Comparison of ENCODE assay signal across 1 cellular context in the genomic region with DNA sequence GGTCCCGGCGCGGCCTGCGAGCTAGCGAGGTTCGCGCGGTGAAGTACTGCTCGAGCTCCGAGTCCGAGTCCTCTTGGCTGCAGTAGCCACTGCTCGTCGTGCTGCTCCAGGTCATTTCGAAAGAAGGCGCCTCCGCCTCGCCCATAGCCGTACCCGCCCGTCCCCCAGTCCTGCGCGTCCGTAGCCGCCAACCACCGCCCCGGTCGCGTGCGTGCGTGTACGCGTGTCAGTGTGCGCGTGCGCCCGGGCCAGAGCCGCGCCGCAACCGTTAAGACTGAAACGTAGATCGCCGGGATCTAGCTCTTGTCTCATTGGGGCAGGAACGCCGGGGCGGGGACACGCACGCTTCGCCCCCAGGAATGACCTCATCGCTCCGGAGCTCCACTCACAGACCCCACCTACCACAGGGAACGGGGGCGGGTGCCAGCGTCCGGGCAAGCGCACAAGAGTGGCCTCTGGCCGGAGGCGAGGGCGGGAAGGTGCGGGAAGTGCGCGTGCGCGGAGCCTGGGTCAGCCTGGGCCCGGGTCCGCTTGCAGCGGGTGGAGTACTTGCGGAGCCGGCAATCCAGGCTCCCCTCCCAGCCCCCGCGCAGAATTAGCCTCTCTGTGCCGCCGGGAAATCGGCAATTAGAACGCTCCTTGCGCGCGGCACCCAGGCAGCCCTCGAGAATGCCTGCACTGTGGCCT.
A peak's percentile ranks its signal among the peaks of the same experiment; 100 is the strongest.
TF ChIP-seq lines count a peak whose summit lies in the region.

No MANE protein-coding gene starts in this region.

TF ChIP-seq in H1, 55 proteins besides CTCF, POLR2A, EP300 and RAD21:
- TF ChIP-seq, protein P1, sequence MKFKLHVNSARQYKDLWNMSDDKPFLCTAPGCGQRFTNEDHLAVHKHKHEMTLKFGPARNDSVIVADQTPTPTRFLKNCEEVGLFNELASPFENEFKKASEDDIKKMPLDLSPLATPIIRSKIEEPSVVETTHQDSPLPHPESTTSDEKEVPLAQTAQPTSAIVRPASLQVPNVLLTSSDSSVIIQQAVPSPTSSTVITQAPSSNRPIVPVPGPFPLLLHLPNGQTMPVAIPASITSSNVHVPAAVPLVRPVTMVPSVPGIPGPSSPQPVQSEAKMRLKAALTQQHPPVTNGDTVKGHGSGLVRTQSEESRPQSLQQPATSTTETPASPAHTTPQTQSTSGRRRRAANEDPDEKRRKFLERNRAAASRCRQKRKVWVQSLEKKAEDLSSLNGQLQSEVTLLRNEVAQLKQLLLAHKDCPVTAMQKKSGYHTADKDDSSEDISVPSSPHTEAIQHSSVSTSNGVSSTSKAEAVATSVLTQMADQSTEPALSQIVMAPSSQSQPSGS (IDR thresholded peaks at IDR 0.05; ENCODE audit: low read length): peak; percentile 94
- TF ChIP-seq JUND (IDR thresholded peaks at IDR 0.05; ENCODE audit: low read length) (peak; percentile 91), SIRT6 (IDR thresholded peaks at IDR 0.05; ENCODE audit: low read length) (no peak), TAF1 (IDR thresholded peaks at IDR 0.05; ENCODE audit: low read depth, low read length) (peak; percentile 65; the same call in 1 of the 2 replicates), HDAC2 (IDR thresholded peaks at IDR 0.05; ENCODE audit: borderline replicate concordance in 1 of 2, low read depth in 2 of 2, low read length in 2 of 2) (0 out of 4 replicates have a peak, but pooled peaks of 1 of the 2 experiments have one; percentile 90), ASH2L (IDR thresholded peaks at IDR 0.05; ENCODE audit: low read length) (peak; percentile 83), HDAC6 (IDR thresholded peaks at IDR 0.05; ENCODE audit: low read depth, low read length) (no peak), TEAD4 (IDR thresholded peaks at IDR 0.05; ENCODE audit: low read depth, low read length) (0 out of 2 replicates have a peak, but pooled peaks have one; percentile 5), RFX5 (IDR thresholded peaks at IDR 0.05; ENCODE audit: borderline replicate concordance, low read depth, low read length) (no peak), BCL11A (IDR thresholded peaks at IDR 0.05; ENCODE audit: low read depth in 2 of 2, low read length in 2 of 2) (no peak), YY1 (IDR thresholded peaks at IDR 0.05; ENCODE audit: low read depth, low read length) (no peak), FOSL1 (IDR thresholded peaks at IDR 0.05; ENCODE audit: insufficient read depth, low read depth, low read length) (no peak), EGR1 (IDR thresholded peaks at IDR 0.05; ENCODE audit: borderline replicate concordance, low read depth, low read length) (peak; percentile 75; the same call in 1 of the 2 replicates), SP4 (IDR thresholded peaks at IDR 0.05; ENCODE audit: low read length) (peak; percentile 59; the same call in 1 of the 2 replicates), ATF3 (IDR thresholded peaks at IDR 0.05; ENCODE audit: insufficient read depth, low read depth, low read length) (no peak), POU5F1 (IDR thresholded peaks at IDR 0.05; ENCODE audit: low read depth, low read length) (no peak), NANOG (IDR thresholded peaks at IDR 0.05; ENCODE audit: insufficient read depth, low read depth, low read length, poor library complexity, severe bottlenecking) (no peak), SIN3A (conservative IDR thresholded peaks at IDR 0.05 in 1 of 2, IDR thresholded peaks at IDR 0.05 in 1 of 2; ENCODE audit: low read depth in 1 of 2, low read length in 2 of 2) (0 out of 4 replicates have a peak, but pooled peaks of 1 of the 2 experiments have one; percentile 51), SRF (IDR thresholded peaks at IDR 0.05; ENCODE audit: low read depth, low read length) (no peak), BACH1 (IDR thresholded peaks at IDR 0.05; ENCODE audit: low read length) (peak; percentile 70), KDM4A (IDR thresholded peaks at IDR 0.05; ENCODE audit: low read depth, low read length, severe bottlenecking) (peak; percentile 87), TCF12 (IDR thresholded peaks at IDR 0.05; ENCODE audit: low read depth, low read length) (no peak), SUZ12 (IDR thresholded peaks at IDR 0.05; ENCODE audit: low read length) (peak; percentile 36; the same call in 1 of the 2 replicates), POLR2AphosphoS5 (IDR thresholded peaks at IDR 0.05; ENCODE audit: low read depth, low read length) (peak; percentile 75; the same call in 1 of the 2 replicates), PHF8 (conservative IDR thresholded peaks at IDR 0.05; ENCODE audit: low read depth, low read length) (peak; percentile 79; the same call in 1 of the 2 replicates), CTBP2 (IDR thresholded peaks at IDR 0.05; ENCODE audit: borderline replicate concordance, insufficient read depth, insufficient read length, low read length) (no peak), RBBP5 (IDR thresholded peaks at IDR 0.05; ENCODE audit: borderline replicate concordance, low read depth, low read length) (peak; percentile 76; the same call in 1 of the 2 replicates), CREB1 (IDR thresholded peaks at IDR 0.05) (peak; percentile 71), RNF2 (IDR thresholded peaks at IDR 0.05; ENCODE audit: borderline replicate concordance, low read depth, low read length, missing control alignments, poor library complexity, severe bottlenecking) (peak; percentile 19), GTF2F1 (IDR thresholded peaks at IDR 0.05; ENCODE audit: borderline replicate concordance, low read depth, low read length) (0 out of 2 replicates have a peak, but pooled peaks have one; percentile 19), ZNF274 (IDR thresholded peaks at IDR 0.05; ENCODE audit: borderline replicate concordance, extremely low read depth, low read length) (no peak), E2F6 (IDR thresholded peaks at IDR 0.05) (peak; percentile 93), JUN (IDR thresholded peaks at IDR 0.05; ENCODE audit: low read depth, low read length) (peak; percentile 58; the same call in 1 of the 2 replicates), KDM5A (IDR thresholded peaks at IDR 0.05; ENCODE audit: low read length) (no peak), NRF1 (IDR thresholded peaks at IDR 0.05; ENCODE audit: low read depth, low read length) (peak; percentile 34)
- TF ChIP-seq, protein P2, sequence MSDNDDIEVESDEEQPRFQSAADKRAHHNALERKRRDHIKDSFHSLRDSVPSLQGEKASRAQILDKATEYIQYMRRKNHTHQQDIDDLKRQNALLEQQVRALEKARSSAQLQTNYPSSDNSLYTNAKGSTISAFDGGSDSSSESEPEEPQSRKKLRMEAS (IDR thresholded peaks at IDR 0.05): peak; percentile 77
